9 cellular contexts compared by ENCODE assay signal in genomic region chr15:77495806-77496589, GRCh38.
DNase-seq lines count a peak whose midpoint lies in the region; ATAC-seq, FAIRE-seq and TF ChIP-seq lines count a peak whose summit lies in the region.
"Had no signal": no experiment of that assay in that cellular context is flagged by ENCODE, and none has a peak within 500 bp of the region (broad histone marks: within the 10 kb centered on the region; RNA-seq: fewer than 3 reads in every experiment).

No MANE protein-coding gene starts in this region.

- H3K27ac ChIP-seq in mesenchymal stem cell (ENCODE audit: low read length, poor library complexity, severe bottlenecking) (peak overlapping the region; percentile 48), thoracic aorta (peak overlapping the region; percentile 60 to 72)

- H2BK120ac ChIP-seq in mesenchymal stem cell (ENCODE audit: low read depth, low read length): no peak overlapping the region

- H2AK5ac ChIP-seq in mesenchymal stem cell (ENCODE audit: low read length, severe bottlenecking): peak overlapping the region; percentile 12

- no peak overlapping the region for H3K23ac ChIP-seq in mesenchymal stem cell (ENCODE audit: low read length in 2 of 2)

- FAIRE-seq in RCC 7860 (lab: Jason Lieb, UNC): no peak
- FAIRE-seq: urothelium cell line had no signal

- no peak overlapping the region for H3K4me2 ChIP-seq in mesenchymal stem cell (ENCODE audit: low read length, poor library complexity, severe bottlenecking)

- H3K9me3 ChIP-seq in mesenchymal stem cell (ENCODE audit: control insufficient read depth, low read length) (no peaks in the 10 kb centered on the region), thoracic aorta (no peaks in the 10 kb centered on the region)

- WGBS in mesenchymal stem cell: 60% methylated on average over 8 of the region's 11 CpGs

- H3K18ac ChIP-seq in mesenchymal stem cell (ENCODE audit: low read depth in 1 of 2, low read length in 2 of 2): peak overlapping the region; percentile 34 to 37

- H4K8ac ChIP-seq in mesenchymal stem cell (ENCODE audit: low read length): peak overlapping the region; percentile 2

- peak overlapping the region in 1 of 2 experiments; percentile 40 for H2BK12ac ChIP-seq in mesenchymal stem cell (ENCODE audit: low read length in 2 of 2)

- H3K36me3 ChIP-seq in mesenchymal stem cell (ENCODE audit: control insufficient read depth in 1 of 2, insufficient read depth in 2 of 2, low read depth in 1 of 2, low read length in 2 of 2) (no peaks in the 10 kb centered on the region), thoracic aorta (no peaks in the 10 kb centered on the region)

- peak overlapping the region in 1 of 2 experiments; percentile 69 for H3K14ac ChIP-seq in mesenchymal stem cell (ENCODE audit: low read length in 2 of 2)

- H3K27me3 ChIP-seq in mesenchymal stem cell (ENCODE audit: control insufficient read depth in 1 of 2, insufficient read depth in 1 of 2, low read length in 2 of 2) (no peaks in the 10 kb centered on the region), thoracic aorta (replicated peaks; ENCODE audit: insufficient read depth) (no peaks in the 10 kb centered on the region)

- TF ChIP-seq CTCF in thoracic aorta (IDR thresholded peaks at IDR 0.05): no peak

- no peaks in the 10 kb centered on the region for H3K79me1 ChIP-seq in mesenchymal stem cell (replicated peaks; ENCODE audit: low read length, poor library complexity, severe bottlenecking)

- H3K4ac ChIP-seq in mesenchymal stem cell (ENCODE audit: low read depth in 1 of 2, low read length in 2 of 2): peak overlapping the region in 1 of 2 experiments; percentile 67

- H2BK5ac ChIP-seq in mesenchymal stem cell (ENCODE audit: low read depth, low read length, poor library complexity, severe bottlenecking): no peak overlapping the region

- no peak overlapping the region for H2AFZ ChIP-seq in mesenchymal stem cell (ENCODE audit: low read depth, low read length)

- DNase-seq in Kasumi-1 (lab: John Stamatoyannopoulos, UW): peak; percentile 6 to 10
- DNase-seq in dermis microvascular lymphatic vessel endothelial cell (ENCODE audit: low read depth in 2 of 2): peak; percentile 57 to 87
- no peak for DNase-seq in mesenchymal stem cell
- no peak for DNase-seq in thoracic aorta (ENCODE audit: low spot score)
- DNase-seq in RCC 7860 (ENCODE audit: low spot score): no peak
- no peak for DNase-seq in stimulated activated CD4-positive, alpha-beta T cell treated with anti-CD3 and anti-CD28 coated beads, Interleukin-1b, Interleukin-23, amount 100 ng/mL, for 48 hours
- DNase-seq in NCI-H82 treated with DMSO at 0.1 percent for 48 hours (lab: John Stamatoyannopoulos, UW; ENCODE audit: unreplicated experiment): no peak

- H3K9ac ChIP-seq in mesenchymal stem cell (ENCODE audit: low read length): peak overlapping the region; percentile 65

- no peak overlapping the region for H4K91ac ChIP-seq in mesenchymal stem cell (ENCODE audit: low read length)

- H3K4me1 ChIP-seq in mesenchymal stem cell (ENCODE audit: control insufficient read depth, insufficient read depth, low read depth, low read length) (peaks cover 22% of the 10 kb centered on the region), thoracic aorta (ENCODE audit: control insufficient read depth in 1 of 2, low read depth in 2 of 2) (peaks cover 20 to 51% of the 10 kb centered on the region in 2 donors)

- H2BK15ac ChIP-seq in mesenchymal stem cell (ENCODE audit: low read depth, poor library complexity, severe bottlenecking): no peak overlapping the region

- ATAC-seq in thoracic aorta (ENCODE audit: insufficient number of reproducible peaks, low FRiP score, low read depth): no peak
- no peak for ATAC-seq in HG02642 (IDR thresholded peaks at IDR 0.05; ENCODE audit: poor library complexity, unreplicated experiment)

- H3K4me3 ChIP-seq in mesenchymal stem cell (ENCODE audit: insufficient read depth in 1 of 2, low read depth in 1 of 2, low read length in 2 of 2): peak overlapping the region in 1 of 2 experiments; percentile 34
- no peak overlapping the region for H3K4me3 ChIP-seq in thoracic aorta

Comparison
In these comparisons a context has a peak if more than half of its experiments do, and no peak if none do; other contexts are left out.
1. DNase-seq: peak in Kasumi-1 (2 of 2) and dermis microvascular lymphatic vessel endothelial cell (2 of 2); none in mesenchymal stem cell (single experiment), thoracic aorta (single experiment), RCC 7860 (single experiment), stimulated activated CD4-positive, alpha-beta T cell treated with anti-CD3 and anti-CD28 coated beads, Interleukin-1b, Interleukin-23, amount 100 ng/mL, for 48 hours (single experiment) and NCI-H82 treated with DMSO at 0.1 percent for 48 hours (single experiment).